8 cellular contexts compared by ENCODE assay signal in genomic region chr1:205226868-205227583, GRCh38. TPM values are rescaled to one million over a fixed set of nuclear protein-coding genes. Genes with fewer than 3 reads are reported as not detected.
DNase-seq lines count a peak whose midpoint lies in the region; ATAC-seq, FAIRE-seq and TF ChIP-seq lines count a peak whose summit lies in the region.

No MANE protein-coding gene starts in this region.

- TF ChIP-seq CTCF in BJ (IDR thresholded peaks at IDR 0.05; ENCODE audit: insufficient read depth, low read depth, low read length) (no peak), right atrium auricular region (IDR thresholded peaks at IDR 0.05) (no peak), gastrocnemius medialis (IDR thresholded peaks at IDR 0.05 in 4 of 5, conservative IDR thresholded peaks at IDR 0.05 in 1 of 5) (no peak)

- no peak for TF ChIP-seq POLR2A in gastrocnemius medialis (IDR thresholded peaks at IDR 0.05)

- intact Hi-C loops in gastrocnemius medialis (cut with DNase I; ENCODE audit: low total_unique reads) = no loop called here

- no peak overlapping the region for H3K27ac Mint-ChIP-seq in activated CD8-positive, alpha-beta T cell treated with anti-CD3 and anti-CD28 coated beads, Interleukin-2, amount 10 ng/mL, durations not matched to agents 7 days and 5 days

- peak overlapping the region; percentile 77 for H3K4me3 Mint-ChIP-seq in activated CD8-positive, alpha-beta T cell treated with anti-CD3 and anti-CD28 coated beads, Interleukin-2, amount 10 ng/mL, durations not matched to agents 7 days and 5 days

- DNase-seq in BJ (ENCODE audit: low read depth) = no peak
- peak; percentile 36 for DNase-seq in HTR-8/SVneo (ENCODE audit: insufficient read length, low spot score)
- DNase-seq in activated CD8-positive, alpha-beta T cell treated with anti-CD3 and anti-CD28 coated beads, Interleukin-2, amount 10 ng/mL, durations not matched to agents 7 days and 5 days = no peak
- no peak for DNase-seq in right atrium auricular region (ENCODE audit: low spot score)
- DNase-seq in gastrocnemius medialis = no peak
- no peak for DNase-seq in NCI-H526 (lab: John Stamatoyannopoulos, UW)
- no peak for DNase-seq in Kasumi-1 (lab: John Stamatoyannopoulos, UW)

- H3K9me3 ChIP-seq in right atrium auricular region (no peaks in the 10 kb centered on the region), gastrocnemius medialis (no peaks in the 10 kb centered on the region)

- peaks cover 2% of the 10 kb centered on the region for H3K27me3 ChIP-seq in BJ (ENCODE audit: control insufficient read depth, insufficient read depth, low read length)
- no peaks in the 10 kb centered on the region for H3K27me3 ChIP-seq in right atrium auricular region
- H3K27me3 ChIP-seq in gastrocnemius medialis = no peaks in the 10 kb centered on the region

- peak overlapping the region in 1 of 2 donors; percentile 19 for H3K27ac ChIP-seq in right atrium auricular region
- peak overlapping the region; percentile 1 to 60 (median 22) for H3K27ac ChIP-seq in gastrocnemius medialis

- POLR2A ChIA-PET in BJ (lab: Charles Lee) = interaction anchor here (0.6 kb wide), 1 partner anchor 296 kb away, joined by 3 read pairs; no protein-coding TSS in a partner anchor
- POLR2A ChIA-PET in activated CD8-positive, alpha-beta T cell treated with anti-CD3 and anti-CD28 coated beads, Interleukin-2, amount 10 ng/mL, durations not matched to agents 7 days and 5 days (lab: Charles Lee) = interaction anchor here (1.4 to 2.0 kb wide), 2 partner anchors 15 to 30 kb away, joined by 4 to 7 read pairs; partner anchors contain the start of gene DSTYK

- H3K4me1 Mint-ChIP-seq in activated CD8-positive, alpha-beta T cell treated with anti-CD3 and anti-CD28 coated beads, Interleukin-2, amount 10 ng/mL, durations not matched to agents 7 days and 5 days (ENCODE audit: low read depth) = peaks cover 40% of the 10 kb centered on the region

- CTCF ChIA-PET in BJ (lab: Yijun Ruan, JAX) = interaction anchor here (1.0 to 8.7 kb wide), 10 partner anchors 7 to 141 kb away, joined by 3 to 106 read pairs (median 4); partner anchors contain the start of gene RBBP5
- CTCF ChIA-PET in activated CD8-positive, alpha-beta T cell treated with anti-CD3 and anti-CD28 coated beads, Interleukin-2, amount 10 ng/mL, durations not matched to agents 7 days and 5 days (lab: Charles Lee) = interaction anchor here (0.5 to 24.8 kb wide), 12 partner anchors 8 to 238 kb away, joined by 3 to 509 read pairs (median 18); partner anchors contain the start of gene RBBP5

- no peaks in the 10 kb centered on the region for H3K36me3 Mint-ChIP-seq in activated CD8-positive, alpha-beta T cell treated with anti-CD3 and anti-CD28 coated beads, Interleukin-2, amount 10 ng/mL, durations not matched to agents 7 days and 5 days (ENCODE audit: low read depth)

- no peaks in the 10 kb centered on the region for H3K9me3 Mint-ChIP-seq in activated CD8-positive, alpha-beta T cell treated with anti-CD3 and anti-CD28 coated beads, Interleukin-2, amount 10 ng/mL, durations not matched to agents 7 days and 5 days (ENCODE audit: insufficient read depth)

- no peaks in the 10 kb centered on the region for H3K36me3 ChIP-seq in BJ (ENCODE audit: control insufficient read depth, insufficient read depth, low read length)
- H3K36me3 ChIP-seq in right atrium auricular region = no peaks in the 10 kb centered on the region
- no peaks in the 10 kb centered on the region for H3K36me3 ChIP-seq in gastrocnemius medialis

- in situ Hi-C loops in gastrocnemius medialis (cut with MboI; ENCODE audit: low sequenced_read_pairs in 4 of 4) = no loop called here

- peaks cover 34% of the 10 kb centered on the region for H3K27me3 Mint-ChIP-seq in activated CD8-positive, alpha-beta T cell treated with anti-CD3 and anti-CD28 coated beads, Interleukin-2, amount 10 ng/mL, durations not matched to agents 7 days and 5 days (ENCODE audit: low read depth)

- peak overlapping the region; percentile 71 for H3K4me3 ChIP-seq in BJ (ENCODE audit: low read depth, low read length)
- H3K4me3 ChIP-seq in right atrium auricular region = peak overlapping the region; percentile 56 to 70
- H3K4me3 ChIP-seq in gastrocnemius medialis = peak overlapping the region; percentile 54 to 71 (median 66)

- FAIRE-seq in HTR-8/SVneo (lab: Jason Lieb, UNC) = no peak

- no peak for ATAC-seq in activated CD8-positive, alpha-beta T cell treated with anti-CD3 and anti-CD28 coated beads, Interleukin-2, amount 10 ng/mL, durations not matched to agents 7 days and 5 days
- ATAC-seq in gastrocnemius medialis = no peak
- no peak for ATAC-seq in HG02798 (IDR thresholded peaks at IDR 0.05; ENCODE audit: poor library complexity, unreplicated experiment)

- H3K4me1 ChIP-seq in right atrium auricular region = peaks cover 0 to 33% of the 10 kb centered on the region in 2 donors
- peaks cover 31 to 35% of the 10 kb centered on the region in 2 donors for H3K4me1 ChIP-seq in gastrocnemius medialis

RNA-seq across cellular contexts. Expression of gene TMCC2, which starts 0.7 kb away (rescaled TPM):
- 2.4 and 3.4 TPM in 2 replicates for polyA plus RNA-seq in BJ (2011; rRNA removed)
- polyA minus RNA-seq in BJ (2011; rRNA and poly(A)+ RNA removed) = 2.8 and 3.7 TPM in 2 replicates
- total RNA-seq in activated CD8-positive, alpha-beta T cell treated with anti-CD3 and anti-CD28 coated beads, Interleukin-2, amount 10 ng/mL, durations not matched to agents 7 days and 5 days = 1 to 10 TPM; 2.6 to 2.7 TPM
- 10 to 100 TPM in 1 of 2 donors, 1 to 10 TPM in 1; 8.5 to 11.9 TPM for total RNA-seq in right atrium auricular region
- total RNA-seq in gastrocnemius medialis = 1 to 10 TPM; 1.1 to 7.6 (median 5.6) TPM

RNA-seq across cellular contexts. Expression of gene DSTYK, which starts 15.5 kb away (rescaled TPM):
- polyA plus RNA-seq in BJ (2011; rRNA removed) = 9.7 and 11.5 TPM in 2 replicates
- polyA minus RNA-seq in BJ (2011; rRNA and poly(A)+ RNA removed) = 7.2 and 11.6 TPM in 2 replicates
- total RNA-seq in activated CD8-positive, alpha-beta T cell treated with anti-CD3 and anti-CD28 coated beads, Interleukin-2, amount 10 ng/mL, durations not matched to agents 7 days and 5 days = 10 to 100 TPM in 1 of 2 experiments, 1 to 10 TPM in 1; 9.7 to 10.4 TPM
- total RNA-seq in right atrium auricular region (1 to 10 TPM; 6.7 to 8.9 TPM), gastrocnemius medialis (10 to 100 TPM; 12.2 to 15.8 (median 13.9) TPM)
